ENCODE assay signal across 19 cellular contexts in the genomic region with DNA sequence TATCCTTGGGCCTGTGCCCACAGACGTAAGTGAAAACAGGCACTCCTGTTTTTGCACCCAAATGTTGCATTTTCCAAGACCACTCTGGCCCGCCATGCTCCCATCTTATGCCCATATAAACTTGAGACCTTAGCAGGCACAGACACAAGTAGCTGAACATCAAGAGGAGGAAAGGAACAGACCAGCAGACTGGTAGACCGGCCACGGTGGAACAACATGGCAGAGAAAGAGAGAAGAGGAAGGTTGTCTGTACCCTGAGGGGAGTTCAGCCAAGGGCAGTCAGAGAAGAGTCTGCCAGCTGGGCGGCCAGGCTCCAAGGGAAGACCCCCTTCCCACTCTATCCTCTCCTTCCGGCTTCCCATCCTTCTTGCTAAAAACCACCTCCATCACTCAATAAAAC.
"Had no signal": no experiment of that assay in that cellular context is flagged by ENCODE, and none has a peak within 500 bp of the region (broad histone marks: within the 10 kb centered on the region; RNA-seq: fewer than 3 reads in every experiment).

No MANE protein-coding gene starts in this region.

- H3K4me1 Mint-ChIP-seq: IgD-negative memory B cell had no signal

- H3K27me3 Mint-ChIP-seq: IgD-negative memory B cell had no signal

- FAIRE-seq: K562 had no signal

- H3K27ac Mint-ChIP-seq: IgD-negative memory B cell had no signal

- ATAC-seq: K562, Panc1, PC-3, SK-N-SH treated with all-trans-retinoic acid at 6 μM for 48 hours had no signal

- DNase-seq: Kasumi-1; MM.1S; NCI-H1092 treated with DMSO at 0.1 percent for 48 hours; NCI-H1436; NCI-H187; NCI-H2029; NCI-H2081 treated with DMSO at 0.1 percent for 48 hours; NCI-H226; NCI-H446; NCI-H510A; NCI-H774; NK-92 treated with Interleukin-12 subunit alpha and Interleukin-12 subunit beta, amount 100 ng/mL, for 24 hours; PC-3; SHP77 treated with DMSO at 0.1 percent for 48 hours; SJCRH30 had no signal

- H3K4me3 Mint-ChIP-seq: IgD-negative memory B cell had no signal

- H3K36me3 Mint-ChIP-seq: IgD-negative memory B cell had no signal
